8 cellular contexts compared by ENCODE assay signal in genomic region chr4:56978750-56979303, GRCh38.
A peak's percentile ranks its signal among the peaks of the same experiment; 100 is the strongest.
DNase-seq lines count a peak whose midpoint lies in the region; ATAC-seq and TF ChIP-seq lines count a peak whose summit lies in the region.

POLR2B (plus strand) TSS chr4:56978896; CDS start chr4:56978986, 90 bp downstream.

- peaks cover 41% of the 10 kb centered on the region for H3K36me3 Mint-ChIP-seq in central memory CD8-positive, alpha-beta T cell (ENCODE audit: insufficient read depth)

- in situ Hi-C loops in GM18951 (cut with MboI; ENCODE audit: low sequenced_read_pairs, unreplicated experiment), result no loop called here

- H3K4me1 Mint-ChIP-seq in central memory CD8-positive, alpha-beta T cell, result peaks cover 53% of the 10 kb centered on the region

- ATAC-seq in HG03196 (IDR thresholded peaks at IDR 0.05; ENCODE audit: unreplicated experiment), result peak; percentile 50
- peak; percentile 24 for ATAC-seq in central memory CD8-positive, alpha-beta T cell (replicated peaks; ENCODE audit: extremely low read depth, poor library complexity, severe bottlenecking)

- peak within 1 kb of the TSS; percentile 99 for H3K27ac Mint-ChIP-seq in central memory CD8-positive, alpha-beta T cell (ENCODE audit: low read depth)

- peak within 1 kb of the TSS; percentile 93 for H3K4me3 Mint-ChIP-seq in central memory CD8-positive, alpha-beta T cell

- peaks cover 2% of the 10 kb centered on the region for H3K9me3 Mint-ChIP-seq in central memory CD8-positive, alpha-beta T cell

- TF ChIP-seq POLR2A in GM18951 (IDR thresholded peaks at IDR 0.05; ENCODE audit: extremely low read depth, insufficient read depth, insufficient read length), result peak; percentile 84

- DNase-seq in AG08395 (ENCODE audit: low spot score) (peak; percentile 95), NCI-H345 (lab: John Stamatoyannopoulos, UW) (peak; percentile 88), islet precursor cell (peak; percentile 98)
- peak; percentile 79 for DNase-seq in activated CD4-positive, CD25-positive, alpha-beta regulatory T cell treated with anti-CD3 and anti-CD28 coated beads, Interleukin-2, amount 50 U/mL, for 16 hours (ENCODE audit: low read depth, low spot score)
- DNase-seq in central memory CD8-positive, alpha-beta T cell (ENCODE audit: low spot score in 2 of 2), result peak; percentile 63 to 67
- peak; percentile 63 to 68 for DNase-seq in stimulated activated CD4-positive, alpha-beta T cell treated with anti-CD3 and anti-CD28 coated beads, Interleukin-15, amount 100 ng/mL, for 1 hour (ENCODE audit: low read depth in 1 of 2, low spot score in 1 of 2)

- H3K27me3 Mint-ChIP-seq in central memory CD8-positive, alpha-beta T cell, result no peaks in the 10 kb centered on the region

Comparison
In these comparisons a context has a peak if more than half of its experiments do, and no peak if none do; other contexts are left out.
1. Peak in every context shown above with its lines: DNase-seq and ATAC-seq.